ENCODE assay signal across 8 cellular contexts in genomic region chr13:52599037-52599852, GRCh38. TPM values are rescaled to one million over a fixed set of nuclear protein-coding genes. Genes with fewer than 3 reads are reported as not detected.
DNase-seq lines count a peak whose midpoint lies in the region; ATAC-seq and TF ChIP-seq lines count a peak whose summit lies in the region.

No MANE protein-coding gene starts in this region.

- peak overlapping the region; percentile 90 for H3K27ac ChIP-seq in RWPE2 (ENCODE audit: poor library complexity, severe bottlenecking)

- ATAC-seq in GM18517 (IDR thresholded peaks at IDR 0.05; ENCODE audit: unreplicated experiment) (peak; percentile 24), HG02798 (IDR thresholded peaks at IDR 0.05; ENCODE audit: poor library complexity, unreplicated experiment) (peak; percentile 22), RWPE2 (ENCODE audit: low read depth) (peak; percentile 62)
- no peak for ATAC-seq in natural killer cell treated with Interleukin-12 subunit alpha and Interleukin-12 subunit beta and Interleukin-15 and Interleukin-18, amount 100 ng/mL, for 72 hours

- H3K27ac Mint-ChIP-seq in natural killer cell treated with Interleukin-12 subunit alpha and Interleukin-12 subunit beta and Interleukin-15 and Interleukin-18, amount 100 ng/mL, for 72 hours = no peak overlapping the region

- H3K4me3 ChIP-seq in RWPE2 (ENCODE audit: severe bottlenecking) (peak overlapping the region; percentile 41), epithelial cell of proximal tubule (ENCODE audit: low read depth, low read length) (peak overlapping the region; percentile 80)

- H3K36me3 Mint-ChIP-seq in natural killer cell treated with Interleukin-12 subunit alpha and Interleukin-12 subunit beta and Interleukin-15 and Interleukin-18, amount 100 ng/mL, for 72 hours = no peaks in the 10 kb centered on the region

- no peaks in the 10 kb centered on the region for H3K27me3 ChIP-seq in RWPE2 (ENCODE audit: insufficient read depth, poor library complexity, severe bottlenecking)

- no peaks in the 10 kb centered on the region for H3K9me3 ChIP-seq in RWPE2 (ENCODE audit: severe bottlenecking)

- TF ChIP-seq CTCF in RWPE2 (IDR thresholded peaks at IDR 0.05; ENCODE audit: poor library complexity, severe bottlenecking) = no peak
- TF ChIP-seq CTCF in epithelial cell of proximal tubule (conservative IDR thresholded peaks at IDR 0.05; ENCODE audit: low read depth, low read length) = no peak

- no peaks in the 10 kb centered on the region for H3K36me3 ChIP-seq in RWPE2 (ENCODE audit: low read depth)

- H3K4me1 Mint-ChIP-seq in natural killer cell treated with Interleukin-12 subunit alpha and Interleukin-12 subunit beta and Interleukin-15 and Interleukin-18, amount 100 ng/mL, for 72 hours (ENCODE audit: low read depth in 2 of 2) = peaks cover 0 to 3% of the 10 kb centered on the region in 2 donors

- H3K9me3 Mint-ChIP-seq in natural killer cell treated with Interleukin-12 subunit alpha and Interleukin-12 subunit beta and Interleukin-15 and Interleukin-18, amount 100 ng/mL, for 72 hours = no peaks in the 10 kb centered on the region

- H3K4me1 ChIP-seq in RWPE2 (ENCODE audit: insufficient read depth, poor library complexity, severe bottlenecking) = peaks cover 6% of the 10 kb centered on the region

- peak overlapping the region; percentile 62 for H3K4me3 Mint-ChIP-seq in natural killer cell treated with Interleukin-12 subunit alpha and Interleukin-12 subunit beta and Interleukin-15 and Interleukin-18, amount 100 ng/mL, for 72 hours

- peaks cover 11 to 12% of the 10 kb centered on the region in 2 donors for H3K27me3 Mint-ChIP-seq in natural killer cell treated with Interleukin-12 subunit alpha and Interleukin-12 subunit beta and Interleukin-15 and Interleukin-18, amount 100 ng/mL, for 72 hours

- no peak for DNase-seq in RWPE2 (ENCODE audit: low spot score)
- no peak for DNase-seq in epithelial cell of proximal tubule (ENCODE audit: low read depth)
- no peak for DNase-seq in natural killer cell treated with Interleukin-12 subunit alpha and Interleukin-12 subunit beta and Interleukin-15 and Interleukin-18, amount 100 ng/mL, for 72 hours (ENCODE audit: low spot score)
- no peak for DNase-seq in amygdala (lab: John Stamatoyannopoulos, UW)
- no peak for DNase-seq in central memory CD4-positive, alpha-beta T cell
- DNase-seq in stimulated activated naive CD4-positive, alpha-beta T cell (lab: John Stamatoyannopoulos, UW) = no peak

RNA-seq across cellular contexts. Expression of gene HNRNPA1L2, which starts 43.0 kb away (rescaled TPM):
- total RNA-seq in epithelial cell of proximal tubule = 6.1 and 7.5 TPM in 2 replicates
- total RNA-seq in natural killer cell treated with Interleukin-12 subunit alpha and Interleukin-12 subunit beta and Interleukin-15 and Interleukin-18, amount 100 ng/mL, for 72 hours = 10 to 100 TPM in 1 of 2 donors, 1 to 10 TPM in 1; 6.9 to 11.6 TPM

RNA-seq across cellular contexts. Expression of gene SUGT1, which starts 53.4 kb away (rescaled TPM):
- 53.0 and 61.4 TPM in 2 replicates for total RNA-seq in epithelial cell of proximal tubule
- 10 to 100 TPM; 49.0 to 58.1 TPM for total RNA-seq in natural killer cell treated with Interleukin-12 subunit alpha and Interleukin-12 subunit beta and Interleukin-15 and Interleukin-18, amount 100 ng/mL, for 72 hours

Comparison
In these comparisons a context has a peak if more than half of its experiments do, and no peak if none do; other contexts are left out.
1. ATAC-seq: peak in GM18517 (single experiment), HG02798 (single experiment) and RWPE2 (single experiment); none in natural killer cell treated with Interleukin-12 subunit alpha and Interleukin-12 subunit beta and Interleukin-15 and Interleukin-18, amount 100 ng/mL, for 72 hours (0 of 2).